18 cellular contexts compared by ENCODE assay signal in genomic region chr5:155871623-155872022, GRCh38.
DNase-seq lines count a peak whose midpoint lies in the region; ATAC-seq and TF ChIP-seq lines count a peak whose summit lies in the region.
"Had no signal": no experiment of that assay in that cellular context is flagged by ENCODE, and none has a peak within 500 bp of the region (broad histone marks: within the 10 kb centered on the region; RNA-seq: fewer than 3 reads in every experiment).

No MANE protein-coding gene starts in this region.

- H3K79me2 ChIP-seq in GM23338 (replicated peaks; ENCODE audit: insufficient read depth): no peaks in the 10 kb centered on the region

- H3K9me2 ChIP-seq in GM23338 (ENCODE audit: insufficient read depth): no peaks in the 10 kb centered on the region

- H3K4me3 ChIP-seq in GM23338: no peak overlapping the region
- no peak overlapping the region for H3K4me3 ChIP-seq in endodermal cell (ENCODE audit: low read length)
- H3K4me3 ChIP-seq: A549, HAP-1 had no signal

- H3K4me1 ChIP-seq in GM23338 (ENCODE audit: insufficient read depth) (no peaks in the 10 kb centered on the region), endodermal cell (ENCODE audit: control insufficient read depth, insufficient read depth, low read length) (peaks cover 2% of the 10 kb centered on the region)
- H3K4me1 ChIP-seq: Caco-2, HAP-1 had no signal

- ATAC-seq in GM23338: no peak
- no peak for ATAC-seq in HG03196 (IDR thresholded peaks at IDR 0.05; ENCODE audit: unreplicated experiment)
- no peak for ATAC-seq in natural killer cell treated with Interleukin-12 subunit alpha and Interleukin-12 subunit beta and Interleukin-15 and Interleukin-18, amount 100 ng/mL, for 72 hours
- ATAC-seq: A549, Panc1 had no signal

- no peak overlapping the region for H3K4me2 ChIP-seq in GM23338
- H3K4me2 ChIP-seq: A549 had no signal

- H3K4me3 Mint-ChIP-seq in GM23338 (no peak overlapping the region), endodermal cell (no peak overlapping the region)
- no peak overlapping the region for H3K4me3 Mint-ChIP-seq in natural killer cell treated with Interleukin-12 subunit alpha and Interleukin-12 subunit beta and Interleukin-15 and Interleukin-18, amount 100 ng/mL, for 72 hours
- H3K4me3 Mint-ChIP-seq: CD4-positive, alpha-beta T cell had no signal

- no peaks in the 10 kb centered on the region for H3K9me3 ChIP-seq in endodermal cell (ENCODE audit: control insufficient read depth, low read length)
- H3K9me3 ChIP-seq: A549, Caco-2, HAP-1 had no signal

- H3K27me3 Mint-ChIP-seq in GM23338 (ENCODE audit: insufficient read depth, low read depth, poor library complexity) (no peaks in the 10 kb centered on the region), endodermal cell (ENCODE audit: insufficient read depth) (peaks cover 10% of the 10 kb centered on the region)
- peaks cover 3 to 10% of the 10 kb centered on the region in 2 donors for H3K27me3 Mint-ChIP-seq in natural killer cell treated with Interleukin-12 subunit alpha and Interleukin-12 subunit beta and Interleukin-15 and Interleukin-18, amount 100 ng/mL, for 72 hours

- H3K9ac ChIP-seq in endodermal cell (ENCODE audit: extremely low read depth, low read length, poor library complexity, severe bottlenecking): no peak overlapping the region

- H3K36me3 Mint-ChIP-seq in GM23338 (ENCODE audit: low read depth) (no peaks in the 10 kb centered on the region), endodermal cell (ENCODE audit: low read depth) (no peaks in the 10 kb centered on the region)
- H3K36me3 Mint-ChIP-seq in natural killer cell treated with Interleukin-12 subunit alpha and Interleukin-12 subunit beta and Interleukin-15 and Interleukin-18, amount 100 ng/mL, for 72 hours: no peaks in the 10 kb centered on the region

- no peak overlapping the region for H2AFZ ChIP-seq in GM23338

- peak; percentile 3 for DNase-seq in NCI-H2227 (lab: John Stamatoyannopoulos, UW; ENCODE audit: unreplicated experiment)
- no peak for DNase-seq in NCI-H2227 treated with DMSO at 0.1 percent for 48 hours (lab: John Stamatoyannopoulos, UW)
- DNase-seq in GM23338 (ENCODE audit: low spot score): peak; percentile 14
- DNase-seq in NCI-H2029 treated with DMSO at 0.1 percent for 48 hours (lab: John Stamatoyannopoulos, UW): peak; percentile 25
- DNase-seq in endodermal cell: no peak
- no peak for DNase-seq in NOMO-1 treated with DMSO at 0.1 percent for 48 hours (lab: John Stamatoyannopoulos, UW; ENCODE audit: unreplicated experiment)
- no peak for DNase-seq in natural killer cell treated with Interleukin-12 subunit alpha and Interleukin-12 subunit beta and Interleukin-15 and Interleukin-18, amount 100 ng/mL, for 72 hours (ENCODE audit: low spot score)
- DNase-seq: Caco-2; CD4-positive, alpha-beta T cell; MM.1S; NCI-H1694 treated with DMSO at 0.1 percent for 48 hours; NCI-H2171; NCI-H510A; SW 1271 had no signal

- H3K27ac ChIP-seq in GM23338 (ENCODE audit: low read depth): no peak overlapping the region
- H3K27ac ChIP-seq in endodermal cell (ENCODE audit: low read depth, low read length): no peak overlapping the region
- H3K27ac ChIP-seq: A549 had no signal

- WGBS in endodermal cell (ENCODE audit: insufficient coverage in 1 of 2, insufficient read length in 1 of 2), 2 experiments: 83 to 92% methylated on average over 1 to 2 of the region's 2 CpGs

- TF ChIP-seq CTCF in GM23338 (conservative IDR thresholded peaks at IDR 0.05; ENCODE audit: low read depth in 2 of 2) (peak; percentile 31 to 32; a peak in 3 of 4 replicates), endodermal cell (conservative IDR thresholded peaks at IDR 0.05) (peak; percentile 62)

- H3K27ac Mint-ChIP-seq in GM23338 (no peak overlapping the region), endodermal cell (no peak overlapping the region)
- H3K27ac Mint-ChIP-seq in natural killer cell treated with Interleukin-12 subunit alpha and Interleukin-12 subunit beta and Interleukin-15 and Interleukin-18, amount 100 ng/mL, for 72 hours: no peak overlapping the region
- H3K27ac Mint-ChIP-seq: CD4-positive, alpha-beta T cell had no signal

- no peaks in the 10 kb centered on the region for H3K36me3 ChIP-seq in GM23338 (ENCODE audit: insufficient read depth)
- H3K36me3 ChIP-seq in endodermal cell (ENCODE audit: control insufficient read depth, insufficient read depth, low read length): no peaks in the 10 kb centered on the region
- H3K36me3 ChIP-seq: HAP-1 had no signal

- H3F3A ChIP-seq in GM23338 (replicated peaks; ENCODE audit: low read depth): no peaks in the 10 kb centered on the region

- H3K9me3 Mint-ChIP-seq in GM23338 (no peaks in the 10 kb centered on the region), endodermal cell (no peaks in the 10 kb centered on the region)
- peaks cover 5% of the 10 kb centered on the region for H3K9me3 Mint-ChIP-seq in natural killer cell treated with Interleukin-12 subunit alpha and Interleukin-12 subunit beta and Interleukin-15 and Interleukin-18, amount 100 ng/mL, for 72 hours
- H3K9me3 Mint-ChIP-seq: CD4-positive, alpha-beta T cell had no signal

- H3K27me3 ChIP-seq in GM23338 (ENCODE audit: insufficient read depth) (no peaks in the 10 kb centered on the region), endodermal cell (ENCODE audit: control insufficient read depth, insufficient read depth, low read length, poor library complexity, severe bottlenecking) (no peaks in the 10 kb centered on the region)

- no peaks in the 10 kb centered on the region for H4K20me1 ChIP-seq in GM23338 (replicated peaks; ENCODE audit: insufficient read depth)

- no peaks in the 10 kb centered on the region for H3K4me1 Mint-ChIP-seq in GM23338
- H3K4me1 Mint-ChIP-seq in endodermal cell: peaks cover 15% of the 10 kb centered on the region
- H3K4me1 Mint-ChIP-seq in natural killer cell treated with Interleukin-12 subunit alpha and Interleukin-12 subunit beta and Interleukin-15 and Interleukin-18, amount 100 ng/mL, for 72 hours (ENCODE audit: low read depth in 2 of 2): no peaks in the 10 kb centered on the region

TF ChIP-seq in GM23338, 12 proteins besides CTCF, POLR2A, EP300 and RAD21:
- no peak for TF ChIP-seq ZNF114 (CRISPR knock-in tag; IDR thresholded peaks at IDR 0.05)

Comparison
In these comparisons a context has a peak if more than half of its experiments do, and no peak if none do; other contexts are left out.
1. DNase-seq: peak in NCI-H2227 (single experiment), GM23338 (single experiment) and NCI-H2029 treated with DMSO at 0.1 percent for 48 hours (single experiment); none in NCI-H2227 treated with DMSO at 0.1 percent for 48 hours (single experiment), endodermal cell (single experiment), NOMO-1 treated with DMSO at 0.1 percent for 48 hours (single experiment) and natural killer cell treated with Interleukin-12 subunit alpha and Interleukin-12 subunit beta and Interleukin-15 and Interleukin-18, amount 100 ng/mL, for 72 hours (single experiment).